In genomic region chr3:138078901-138079344, GRCh38 we compare ENCODE assay signal across 1 cellular context.
TF ChIP-seq lines count a peak whose summit lies in the region.

No MANE protein-coding gene starts in this region.

TF ChIP-seq in SK-N-SH treated with all-trans-retinoic acid at 6 μM for 48 hours, 23 proteins besides CTCF, POLR2A, EP300 and RAD21 (continued from another document):
- TF ChIP-seq PPARA (CRISPR knock-in tag; IDR thresholded peaks at IDR 0.05; ENCODE audit: borderline replicate concordance), result no peak
